In the genomic region with DNA sequence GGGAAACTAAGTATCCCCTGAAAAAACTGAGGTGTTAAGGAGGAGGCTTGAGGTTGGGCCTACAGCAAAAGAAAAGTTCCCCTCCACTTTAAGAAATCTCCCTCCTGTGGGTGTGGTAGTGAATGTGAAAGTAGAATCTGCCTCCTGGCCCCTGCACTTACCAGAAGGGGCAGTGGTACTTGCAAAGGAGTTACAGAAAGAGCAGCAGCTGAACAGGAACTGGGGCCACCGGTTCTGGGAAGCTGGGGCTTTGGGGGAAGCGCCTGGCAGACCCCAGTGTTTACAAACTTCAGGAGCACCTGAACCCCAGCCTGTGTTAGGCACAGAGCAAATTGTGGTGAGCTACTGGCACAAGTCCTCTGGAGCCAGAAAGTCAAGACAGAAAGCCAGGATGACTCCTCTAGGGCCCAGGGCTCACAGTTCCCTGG, we compare ENCODE assay signal across 8 cellular contexts.
DNase-seq lines count a peak whose midpoint lies in the region; ATAC-seq and TF ChIP-seq lines count a peak whose summit lies in the region.

No MANE protein-coding gene starts in this region.

- H2BK20ac ChIP-seq in IMR-90 (ENCODE audit: low read depth, low read length) = no peak overlapping the region

- H3K27ac ChIP-seq in IMR-90 (ENCODE audit: insufficient read depth, low read length) = no peak overlapping the region

- H2BK5ac ChIP-seq in IMR-90 (ENCODE audit: low read depth, low read length, poor library complexity, severe bottlenecking) = no peak overlapping the region

- H3K4me1 ChIP-seq in IMR-90 (ENCODE audit: control insufficient read depth, insufficient read depth, low read length) = peaks cover 14% of the 10 kb centered on the region
- H3K4me1 ChIP-seq in BE2C = no peaks in the 10 kb centered on the region

- H3K9me3 ChIP-seq in IMR-90 (ENCODE audit: control insufficient read depth, insufficient read depth, low read length) = no peaks in the 10 kb centered on the region
- H3K9me3 ChIP-seq in BE2C = no peaks in the 10 kb centered on the region

- in situ Hi-C loops in IMR-90 (cut with MboI; ENCODE audit: low sequenced_read_pairs) = no loop called here

- H4K20me1 ChIP-seq in IMR-90 (ENCODE audit: insufficient read depth, low read length) = no peaks in the 10 kb centered on the region

- no peaks in the 10 kb centered on the region for H3K79me1 ChIP-seq in IMR-90 (ENCODE audit: low read depth in 1 of 2, low read length in 2 of 2)

- no peak overlapping the region for H2AK9ac ChIP-seq in IMR-90 (replicated peaks; ENCODE audit: low read depth, low read length, poor library complexity)

- no TSS peak for BruUV-seq in IMR-90 (replicated peaks; lab: Mats Ljungman, UMichigan)

- H3K27ac Mint-ChIP-seq in activated naive CD4-positive, alpha-beta T cell treated with anti-CD3 and anti-CD28 coated beads, Interleukin-2, amount 50 U/mL, for 72 hours = peak overlapping the region; percentile 83 to 96

- H2AK5ac ChIP-seq in IMR-90 (ENCODE audit: low read depth, low read length) = peak overlapping the region; percentile 13; the same call in 1 of the 2 replicates

- H4K91ac ChIP-seq in IMR-90 (ENCODE audit: insufficient read depth, low read depth, low read length) = no peak overlapping the region; the same call in 1 of the 2 replicates

- TF ChIP-seq POLR2A in IMR-90 (IDR thresholded peaks at IDR 0.05; ENCODE audit: low read depth, low read length) = no peak

- no peak overlapping the region for H4K8ac ChIP-seq in IMR-90 (ENCODE audit: low read depth in 2 of 2, low read length in 2 of 2)

- no peak overlapping the region for H3K14ac ChIP-seq in IMR-90 (replicated peaks; ENCODE audit: low read depth, low read length)

- H2BK120ac ChIP-seq in IMR-90 (ENCODE audit: low read depth, low read length) = no peak overlapping the region

- no CpG with 5 or more reads among the region's 2 CpGs for WGBS in IMR-90 (ENCODE audit: extremely low coverage in 2 of 2, insufficient read length in 1 of 2), 2 experiments

- DNase-seq in ELR (ENCODE audit: low read depth) = peak; percentile 21
- peak; percentile 25 for DNase-seq in IMR-90
- peak in 1 of 2 donors; percentile 27 for DNase-seq in activated naive CD4-positive, alpha-beta T cell treated with anti-CD3 and anti-CD28 coated beads, Interleukin-2, amount 50 U/mL, for 72 hours (ENCODE audit: low spot score in 2 of 2)
- peak; percentile 28 for DNase-seq in stimulated activated CD4-positive, alpha-beta T cell treated with anti-CD3 and anti-CD28 coated beads, Interleukin-4, amount 100 ng/mL, for 24 hours
- no peak for DNase-seq in SW480 (ENCODE audit: low spot score)
- no peak for DNase-seq in NOMO-1 (lab: John Stamatoyannopoulos, UW; ENCODE audit: unreplicated experiment in 2 of 2)
- DNase-seq in BE2C = no peak

- H3K36me3 ChIP-seq in IMR-90 (ENCODE audit: control insufficient read depth, insufficient read depth, low read length) = no peaks in the 10 kb centered on the region
- no peaks in the 10 kb centered on the region for H3K36me3 ChIP-seq in BE2C

- H3K27me3 ChIP-seq in IMR-90 (ENCODE audit: control insufficient read depth, insufficient read depth, low read length) (no peaks in the 10 kb centered on the region), BE2C (no peaks in the 10 kb centered on the region)

- TF ChIP-seq CTCF in IMR-90 (conservative IDR thresholded peaks at IDR 0.05; ENCODE audit: low read depth, low read length) (no peak), BE2C (IDR thresholded peaks at IDR 0.05; ENCODE audit: low read depth, low read length) (no peak)

- intact Hi-C loops in IMR-90 (cut with micrococcal nuclease) = no loop called here

- no peak overlapping the region for H3K56ac ChIP-seq in IMR-90 (ENCODE audit: extremely low read depth, insufficient read depth, low read length)

- H3K9ac ChIP-seq in IMR-90 (ENCODE audit: low read depth, low read length) = no peak overlapping the region

- peaks cover 0 to 43% of the 10 kb centered on the region in 2 donors for H3K36me3 Mint-ChIP-seq in activated naive CD4-positive, alpha-beta T cell treated with anti-CD3 and anti-CD28 coated beads, Interleukin-2, amount 50 U/mL, for 72 hours

- peak; percentile 87 for ATAC-seq in GM21381 (IDR thresholded peaks at IDR 0.05; ENCODE audit: unreplicated experiment)
- peak; percentile 22; the same call in 1 of the 2 replicates for ATAC-seq in IMR-90 (ENCODE audit: low read depth)
- ATAC-seq in activated naive CD4-positive, alpha-beta T cell treated with anti-CD3 and anti-CD28 coated beads, Interleukin-2, amount 50 U/mL, for 72 hours = peak; percentile 87

- no peak overlapping the region for H3K18ac ChIP-seq in IMR-90 (ENCODE audit: low read depth, low read length)

- no peak overlapping the region for H2AFZ ChIP-seq in IMR-90 (replicated peaks; ENCODE audit: low read length, poor library complexity)

- H3K9me1 ChIP-seq in IMR-90 (ENCODE audit: insufficient read depth, low read length) = peaks cover 10% of the 10 kb centered on the region

- no peak overlapping the region for H3K4me2 ChIP-seq in IMR-90 (ENCODE audit: low read depth, low read length)

- peak overlapping the region; percentile 28; the same call in 1 of the 2 replicates for H3K4ac ChIP-seq in IMR-90 (ENCODE audit: low read depth, low read length)

- CTCF ChIA-PET in IMR-90 (lab: Yijun Ruan, JAX) = interaction anchor here (1.5 kb wide), 1 partner anchor 9 kb away, joined by 3 read pairs; no protein-coding TSS in a partner anchor

- no peak for TF ChIP-seq RAD21 in IMR-90 (IDR thresholded peaks at IDR 0.05; ENCODE audit: low read length)

- peak overlapping the region; percentile 13; the same call in 1 of the 3 replicates for H2BK15ac ChIP-seq in IMR-90 (ENCODE audit: low read depth, low read length)

- peaks cover 0 to 34% of the 10 kb centered on the region in 2 donors for H3K9me3 Mint-ChIP-seq in activated naive CD4-positive, alpha-beta T cell treated with anti-CD3 and anti-CD28 coated beads, Interleukin-2, amount 50 U/mL, for 72 hours

- no peak overlapping the region for H4K5ac ChIP-seq in IMR-90 (ENCODE audit: low read depth, low read length)

- POLR2A ChIA-PET in IMR-90 (lab: Charles Lee; ENCODE audit: unreplicated experiment) = no interaction called here

- H3K4me3 ChIP-seq in IMR-90 (ENCODE audit: insufficient read depth, low read depth, low read length) (no peak overlapping the region), BE2C (ENCODE audit: low read depth, low read length) (no peak overlapping the region)

- dilution Hi-C loops in IMR-90 (cut with HindIII; ENCODE audit: low sequenced_read_pairs, unreplicated experiment) = no loop called here

- H3K23ac ChIP-seq in IMR-90 (ENCODE audit: low read depth, low read length) = no peak overlapping the region

TF ChIP-seq in IMR-90, 13 proteins besides CTCF, POLR2A, EP300 and RAD21:
- no peak for TF ChIP-seq CHD1 (IDR thresholded peaks at IDR 0.05; ENCODE audit: low read depth, low read length)
- no peak for TF ChIP-seq MAFK (IDR thresholded peaks at IDR 0.05; ENCODE audit: low read depth, low read length)
- TF ChIP-seq, protein P1, sequence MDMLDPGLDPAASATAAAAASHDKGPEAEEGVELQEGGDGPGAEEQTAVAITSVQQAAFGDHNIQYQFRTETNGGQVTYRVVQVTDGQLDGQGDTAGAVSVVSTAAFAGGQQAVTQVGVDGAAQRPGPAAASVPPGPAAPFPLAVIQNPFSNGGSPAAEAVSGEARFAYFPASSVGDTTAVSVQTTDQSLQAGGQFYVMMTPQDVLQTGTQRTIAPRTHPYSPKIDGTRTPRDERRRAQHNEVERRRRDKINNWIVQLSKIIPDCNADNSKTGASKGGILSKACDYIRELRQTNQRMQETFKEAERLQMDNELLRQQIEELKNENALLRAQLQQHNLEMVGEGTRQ (IDR thresholded peaks at IDR 0.05; ENCODE audit: low read depth, low read length) = no peak
- TF ChIP-seq MAZ (IDR thresholded peaks at IDR 0.05; ENCODE audit: borderline replicate concordance, low read depth, low read length) = no peak
- TF ChIP-seq, protein P2, sequence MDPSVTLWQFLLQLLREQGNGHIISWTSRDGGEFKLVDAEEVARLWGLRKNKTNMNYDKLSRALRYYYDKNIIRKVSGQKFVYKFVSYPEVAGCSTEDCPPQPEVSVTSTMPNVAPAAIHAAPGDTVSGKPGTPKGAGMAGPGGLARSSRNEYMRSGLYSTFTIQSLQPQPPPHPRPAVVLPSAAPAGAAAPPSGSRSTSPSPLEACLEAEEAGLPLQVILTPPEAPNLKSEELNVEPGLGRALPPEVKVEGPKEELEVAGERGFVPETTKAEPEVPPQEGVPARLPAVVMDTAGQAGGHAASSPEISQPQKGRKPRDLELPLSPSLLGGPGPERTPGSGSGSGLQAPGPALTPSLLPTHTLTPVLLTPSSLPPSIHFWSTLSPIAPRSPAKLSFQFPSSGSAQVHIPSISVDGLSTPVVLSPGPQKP (IDR thresholded peaks at IDR 0.05; ENCODE audit: borderline replicate concordance, low read depth, low read length) = no peak
- TF ChIP-seq MXI1 (IDR thresholded peaks at IDR 0.05; ENCODE audit: borderline replicate concordance, low read depth, low read length) = no peak
- no peak for TF ChIP-seq BHLHE40 (IDR thresholded peaks at IDR 0.05; ENCODE audit: low read depth, low read length)
- no peak for TF ChIP-seq NFE2L2 (IDR thresholded peaks at IDR 0.05; ENCODE audit: low read depth, low read length)

Comparison
In these comparisons a context has a peak if more than half of its experiments do, and no peak if none do; other contexts are left out.
1. DNase-seq: peak in ELR (single experiment), IMR-90 (single experiment) and stimulated activated CD4-positive, alpha-beta T cell treated with anti-CD3 and anti-CD28 coated beads, Interleukin-4, amount 100 ng/mL, for 24 hours (single experiment); none in SW480 (single experiment), NOMO-1 (0 of 2) and BE2C (single experiment).
2. ATAC-seq: peak in every context shown above with its lines; median percentile 87 in GM21381; 87 in activated naive CD4-positive, alpha-beta T cell treated with anti-CD3 and anti-CD28 coated beads, Interleukin-2, amount 50 U/mL, for 72 hours; 22 in IMR-90.